Comparison of ENCODE assay signal across 7 cellular contexts in the genomic region with DNA sequence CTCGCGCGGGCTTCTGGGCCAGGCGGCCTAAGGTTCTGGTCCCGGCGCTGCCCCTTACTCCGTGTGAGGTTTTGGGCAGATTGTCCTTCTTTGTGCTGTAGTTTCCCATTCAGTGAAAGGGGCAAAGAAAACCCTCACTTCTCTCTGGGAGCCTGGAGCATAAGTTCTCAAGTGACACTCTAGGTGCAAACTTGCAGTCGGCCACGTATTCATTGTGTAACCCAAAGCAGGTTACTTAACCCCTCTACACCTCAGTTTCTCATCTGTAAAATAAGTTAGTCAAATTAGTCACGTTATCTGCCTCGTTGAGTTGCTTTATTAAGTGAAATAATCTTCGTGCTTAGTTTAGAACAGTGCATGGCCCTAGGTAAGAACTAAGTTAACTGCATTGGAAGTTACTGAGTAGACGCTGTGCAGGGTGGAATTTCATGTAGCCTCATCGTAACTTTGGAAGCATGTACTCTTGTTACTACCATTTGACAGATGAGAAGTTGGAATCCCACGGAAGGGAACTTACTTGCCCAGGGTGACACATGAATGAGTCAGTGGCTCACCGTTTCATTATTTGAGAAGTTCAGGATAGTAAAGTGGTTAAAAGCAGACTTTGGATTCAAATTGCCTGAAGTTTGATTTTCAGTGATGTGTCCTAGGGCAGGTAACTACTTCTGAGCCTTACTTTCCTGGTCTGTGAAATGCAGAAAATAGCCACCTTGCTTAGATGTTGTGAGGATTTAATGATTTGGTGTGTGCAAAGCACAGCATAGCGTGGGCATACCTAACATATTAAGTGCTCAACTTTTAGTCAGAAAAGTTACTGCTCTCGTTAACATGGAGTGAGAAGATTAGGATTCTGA. TPM values are rescaled to one million over a fixed set of nuclear protein-coding genes. Genes with fewer than 3 reads are reported as not detected.
DNase-seq lines count a peak whose midpoint lies in the region; ATAC-seq, FAIRE-seq and TF ChIP-seq lines count a peak whose summit lies in the region.

No MANE protein-coding gene starts in this region.

- H2AFZ ChIP-seq in MM.1S (ENCODE audit: low read length): peak overlapping the region; percentile 67
- H2AFZ ChIP-seq in K562 (ENCODE audit: low read depth, low read length): peak overlapping the region; percentile 95

- TF ChIP-seq POLR2A in K562 (conservative IDR thresholded peaks at IDR 0.05) (no peak), right lobe of liver (IDR thresholded peaks at IDR 0.05) (no peak)

- H3K4me3 ChIP-seq in GM08714 (ENCODE audit: low read length) (peak overlapping the region; percentile 94), MM.1S (ENCODE audit: low read length) (peak overlapping the region; percentile 85), K562 (peak overlapping the region; percentile 92), right lobe of liver (peak overlapping the region; percentile 83 to 97 (median 96)), tibial artery (peak overlapping the region; percentile 69 to 93)

- H3K4me2 ChIP-seq in MM.1S (ENCODE audit: low read depth, low read length): peak overlapping the region; percentile 81
- H3K4me2 ChIP-seq in K562 (ENCODE audit: insufficient read depth, low read length): peak overlapping the region; percentile 85

- H3K9ac ChIP-seq in MM.1S (ENCODE audit: low read length) (peak overlapping the region; percentile 99), K562 (ENCODE audit: insufficient read depth in 1 of 2, low read depth in 2 of 2, low read length in 2 of 2) (peak overlapping the region; percentile 98 to 99)

- intact Hi-C loops in K562 (cut with micrococcal nuclease): no loop called here
- intact Hi-C loops in right lobe of liver (cut with DNase I): no loop called here
- intact Hi-C loops in tibial artery (cut with DNase I; ENCODE audit: low total_unique reads): no loop called here

- DNase-seq in MM.1S (no peak), K562 (ENCODE audit: extremely low read depth in 1 of 4, low spot score in 3 of 4) (peak in 1 of 4 experiments; percentile 35), right lobe of liver (no peak), tibial artery (no peak), NCI-H446 (lab: John Stamatoyannopoulos, UW) (no peak)

- ATAC-seq in K562: peak; percentile 1; the same call in 2 of the 3 replicates
- peak in 1 of 4 donors; percentile 3 for ATAC-seq in right lobe of liver
- ATAC-seq in GM19455 (IDR thresholded peaks at IDR 0.05; ENCODE audit: unreplicated experiment): no peak

- H3K9me2 ChIP-seq in MM.1S (replicated peaks; ENCODE audit: insufficient read depth, low read length): no peaks in the 10 kb centered on the region

- TSS peak; percentile 57 for BruUV-seq in K562 (replicated peaks; lab: Mats Ljungman, UMichigan)

- CTCF ChIA-PET in K562 (lab: Yijun Ruan, JAX; ENCODE audit: low intra/inter-chr PET ratio): no interaction called here

- no peak for TF ChIP-seq EP300 in K562 (IDR thresholded peaks at IDR 0.05; ENCODE audit: low read length)

- H3F3A ChIP-seq in MM.1S (ENCODE audit: insufficient read depth, low read length): peaks cover 5% of the 10 kb centered on the region; the same call in 1 of the 2 replicates

- peaks cover 10% of the 10 kb centered on the region for H4K20me1 ChIP-seq in MM.1S (ENCODE audit: insufficient read depth, low read length)
- peaks cover 18% of the 10 kb centered on the region; the same call in 1 of the 2 replicates for H4K20me1 ChIP-seq in K562 (replicated peaks; ENCODE audit: control insufficient read depth, insufficient read depth, low read length)

- H3K27me3 ChIP-seq in MM.1S (replicated peaks; ENCODE audit: insufficient read depth, low read length): no peaks in the 10 kb centered on the region
- H3K27me3 ChIP-seq in K562 (ENCODE audit: control insufficient read depth in 2 of 2, insufficient read depth in 2 of 2, low read length in 2 of 2): no peaks in the 10 kb centered on the region
- H3K27me3 ChIP-seq in right lobe of liver: no peaks in the 10 kb centered on the region
- no peaks in the 10 kb centered on the region for H3K27me3 ChIP-seq in tibial artery

- POLR2A ChIA-PET in K562 (lab: Yijun Ruan, JAX): interaction anchor here (0.7 to 5.0 kb wide), 7 partner anchors 10 to 358 kb away, joined by 3 to 54 read pairs (median 5); a partner anchor contains a TSS

- in situ Hi-C loops in K562 (cut with MboI): no loop called here

- no peak for TF ChIP-seq RAD21 in K562 (CRISPR knock-in tag; conservative IDR thresholded peaks at IDR 0.05 in 1 of 2, IDR thresholded peaks at IDR 0.05 in 1 of 2)

- 0 out of 2 replicates have a peak, but pooled peaks cover 6% of the 10 kb centered on the region for H3K4me1 ChIP-seq in MM.1S (ENCODE audit: low read length)
- peaks cover 6 to 14% of the 10 kb centered on the region in 2 experiments for H3K4me1 ChIP-seq in K562 (replicated peaks in 1 of 2; ENCODE audit: control insufficient read depth in 2 of 2, insufficient read depth in 2 of 2, low read length in 2 of 2)
- H3K4me1 ChIP-seq in right lobe of liver: peaks cover 0 to 19% (median 4%) of the 10 kb centered on the region in 4 donors
- peaks cover 0 to 39% (median 26%) of the 10 kb centered on the region in 4 donors for H3K4me1 ChIP-seq in tibial artery

- peak; percentile 76 for FAIRE-seq in K562 (lab: Jason Lieb, UNC)

- H3K36me3 ChIP-seq in MM.1S (replicated peaks; ENCODE audit: insufficient read depth, low read length): peaks cover 9% of the 10 kb centered on the region; the same call in 1 of the 2 replicates
- H3K36me3 ChIP-seq in K562 (ENCODE audit: control insufficient read depth, insufficient read depth, low read length): peaks cover 35% of the 10 kb centered on the region
- H3K36me3 ChIP-seq in right lobe of liver: peaks cover 0 to 9% (median 4%) of the 10 kb centered on the region in 4 donors
- peaks cover under 1 to 14% (median 8%) of the 10 kb centered on the region in 3 donors for H3K36me3 ChIP-seq in tibial artery

- TF ChIP-seq CTCF in MM.1S (IDR thresholded peaks at IDR 0.05; ENCODE audit: low read length): no peak
- no peak for TF ChIP-seq CTCF in K562 (IDR thresholded peaks at IDR 0.05 in 2 of 3, conservative IDR thresholded peaks at IDR 0.05 in 1 of 3; ENCODE audit: insufficient read depth in 2 of 3, low read depth in 1 of 3, low read length in 3 of 3)
- TF ChIP-seq CTCF in right lobe of liver (IDR thresholded peaks at IDR 0.05): no peak
- no peak for TF ChIP-seq CTCF in tibial artery (IDR thresholded peaks at IDR 0.05)

- H3K9me1 ChIP-seq in K562 (ENCODE audit: control insufficient read depth, insufficient read depth, low read length): no peaks in the 10 kb centered on the region

- 1% methylated on average over 18 of the region's 18 CpGs for WGBS in K562 (ENCODE audit: insufficient coverage, low coverage, missing lambda C conversion rate)
- WGBS in right lobe of liver (ENCODE audit: insufficient coverage, low coverage, low lambda C conversion rate, missing lambda C conversion rate): 11% methylated on average over 11 of the region's 18 CpGs

- H3K79me2 ChIP-seq in MM.1S (ENCODE audit: low read length) (peaks cover 58% of the 10 kb centered on the region), K562 (ENCODE audit: control insufficient read depth, insufficient read depth, low read length) (peaks cover 65% of the 10 kb centered on the region)

- H3K9me3 ChIP-seq in MM.1S (replicated peaks; ENCODE audit: insufficient read depth, low read length): no peaks in the 10 kb centered on the region
- H3K9me3 ChIP-seq in K562 (replicated peaks; ENCODE audit: control insufficient read depth, insufficient read depth, low read depth, low read length): no peaks in the 10 kb centered on the region
- H3K9me3 ChIP-seq in right lobe of liver: no peaks in the 10 kb centered on the region
- no peaks in the 10 kb centered on the region for H3K9me3 ChIP-seq in tibial artery

- peak overlapping the region; percentile 91; the same call in 1 of the 2 replicates for H3K27ac ChIP-seq in MM.1S (ENCODE audit: low read length)
- H3K27ac ChIP-seq in K562 (ENCODE audit: extremely low read depth, low read depth, low read length): peak overlapping the region; percentile 99
- peak overlapping the region; percentile 96 to 99 (median 99) for H3K27ac ChIP-seq in right lobe of liver
- H3K27ac ChIP-seq in tibial artery: peak overlapping the region; percentile 94 to 96

RNA-seq across cellular contexts. Expression of a gene that starts 0.6 kb away (rescaled TPM):
- total RNA-seq in K562 (2011; cell fraction: chromatin; rRNA removed; ENCODE audit: low replicate concordance): 1.4 and 3.1 TPM in 2 replicates
- total RNA-seq in K562 (2011; cell fraction: nucleolus; rRNA removed): 0.92 and 1.3 TPM in 2 replicates
- 0.46 and 0.95 TPM in 2 replicates for total RNA-seq in K562 (2011; cell fraction: nucleoplasm; rRNA removed)
- 0.90 and 1.00 TPM in 2 replicates for total RNA-seq in K562 (2014; rRNA removed)
- total RNA-seq in K562 (2014; rRNA removed; fragmentation: Illumina TruSeq; extraction: Trizol): 0.67 and 1.1 TPM in 2 replicates
- total RNA-seq in K562 (2015; rRNA removed; fragmentation: Illumina TruSeq; extraction: Trizol): 0.68 and 0.76 TPM in 2 replicates
- 0.78 and 0.85 TPM in 2 replicates for total RNA-seq in K562 (2021)
- 0.50 and 1.0 TPM in 2 replicates for polyA plus RNA-seq in K562 (2011; rRNA removed)
- polyA plus RNA-seq in K562 (2011; cell fraction: cytosol; rRNA removed): 0.60 and 1.0 TPM in 2 replicates
- 1.1 TPM in 2 replicates for polyA plus RNA-seq in K562 (2011; cell fraction: nucleus; rRNA removed)
- polyA plus RNA-seq in K562 (2012): 0.62 and 0.81 TPM in 2 replicates
- 1.1 and 1.5 TPM in 2 replicates for polyA plus RNA-seq in K562 (2014; fragmentation: Illumina TruSeq; extraction: Trizol)
- polyA plus RNA-seq in K562 (2014; fragmentation: Nextera tagmentation; extraction: Ambion mirVana): under 1 TPM; 0.21 to 0.41 TPM
- 1.2 and 1.5 TPM in 2 replicates for polyA plus RNA-seq in K562 (2014; rRNA removed)
- polyA minus RNA-seq in K562 (2011; rRNA and poly(A)+ RNA removed): 1.2 and 1.7 TPM in 2 replicates
- 0.86 TPM in 1 of 2 replicates, not detected in the other for polyA minus RNA-seq in K562 (2011; cell fraction: cytosol; rRNA and poly(A)+ RNA removed)
- polyA minus RNA-seq in K562 (2011; cell fraction: nucleus; rRNA and poly(A)+ RNA removed): 0.40 and 2.1 TPM in 2 replicates
- 1 to 10 TPM; 1.1 to 5.2 (median 2.2) TPM for total RNA-seq in right lobe of liver

RNA-seq across cellular contexts. Expression of a gene that starts 0.8 kb away (rescaled TPM):
- 199 and 338 TPM in 2 replicates for total RNA-seq in K562 (2011; cell fraction: chromatin; rRNA removed; ENCODE audit: low replicate concordance)
- total RNA-seq in K562 (2011; cell fraction: nucleolus; rRNA removed): 617 and 635 TPM in 2 replicates
- 415 and 481 TPM in 2 replicates for total RNA-seq in K562 (2011; cell fraction: nucleoplasm; rRNA removed)
- total RNA-seq in K562 (2014; rRNA removed): 168 and 219 TPM in 2 replicates
- total RNA-seq in K562 (2014; rRNA removed; fragmentation: Illumina TruSeq; extraction: Trizol): 255 and 266 TPM in 2 replicates
- total RNA-seq in K562 (2015; rRNA removed; fragmentation: Illumina TruSeq; extraction: Trizol): 334 and 390 TPM in 2 replicates
- 235 and 236 TPM in 2 replicates for total RNA-seq in K562 (2021)
- 421 and 458 TPM in 2 replicates for polyA plus RNA-seq in K562 (2011; rRNA removed)
- polyA plus RNA-seq in K562 (2011; cell fraction: cytosol; rRNA removed): 436 and 437 TPM in 2 replicates
- 243 and 268 TPM in 2 replicates for polyA plus RNA-seq in K562 (2011; cell fraction: nucleus; rRNA removed)
- polyA plus RNA-seq in K562 (2012): 288 and 388 TPM in 2 replicates
- polyA plus RNA-seq in K562 (2014; fragmentation: Illumina TruSeq; extraction: Trizol): 325 TPM in 2 replicates
- 100 to 1,000 TPM; 487 to 548 TPM for polyA plus RNA-seq in K562 (2014; fragmentation: Nextera tagmentation; extraction: Ambion mirVana)
- polyA plus RNA-seq in K562 (2014; rRNA removed): 186 and 201 TPM in 2 replicates
- 373 and 436 TPM in 2 replicates for polyA minus RNA-seq in K562 (2011; rRNA and poly(A)+ RNA removed)
- polyA minus RNA-seq in K562 (2011; cell fraction: cytosol; rRNA and poly(A)+ RNA removed): 302 and 328 TPM in 2 replicates
- polyA minus RNA-seq in K562 (2011; cell fraction: nucleus; rRNA and poly(A)+ RNA removed): 75.8 and 117 TPM in 2 replicates
- 100 to 1,000 TPM in 5 of 6 experiments, 10 to 100 TPM in 1; 91.7 to 188 (median 148) TPM for total RNA-seq in right lobe of liver
